ENCODE assay signal across 8 cellular contexts in genomic region chr9:21434202-21435014, GRCh38. TPM values are rescaled to one million over a fixed set of nuclear protein-coding genes. Genes with fewer than 3 reads are reported as not detected.
DNase-seq lines count a peak whose midpoint lies in the region; ATAC-seq, FAIRE-seq and TF ChIP-seq lines count a peak whose summit lies in the region.

No MANE protein-coding gene starts in this region.

- no peak overlapping the region for H3K4me3 ChIP-seq in Panc1 (ENCODE audit: low read depth in 2 of 2, low read length in 2 of 2)
- no peak overlapping the region for H3K4me3 ChIP-seq in breast epithelium
- H3K4me3 ChIP-seq in mesendoderm (ENCODE audit: low read length), result no peak overlapping the region
- H3K4me3 ChIP-seq in coronary artery, result no peak overlapping the region

- H3K9me3 ChIP-seq in Panc1 (ENCODE audit: control insufficient read depth, insufficient read depth, low read depth, low read length) (no peaks in the 10 kb centered on the region), breast epithelium (no peaks in the 10 kb centered on the region)

- no peak overlapping the region for H4K8ac ChIP-seq in mesendoderm (ENCODE audit: low read depth, low read length)

- no peak overlapping the region for H3K23ac ChIP-seq in mesendoderm (ENCODE audit: low read length)

- H3K79me2 ChIP-seq in mesendoderm (ENCODE audit: control insufficient read depth, insufficient read depth, low read length), result no peaks in the 10 kb centered on the region

- H3K27me3 ChIP-seq in Panc1 (ENCODE audit: control insufficient read depth, insufficient read depth, low read length) (no peaks in the 10 kb centered on the region), breast epithelium (no peaks in the 10 kb centered on the region), mesendoderm (ENCODE audit: insufficient read depth, low read length, poor library complexity) (no peaks in the 10 kb centered on the region)

- H3K18ac ChIP-seq in mesendoderm (ENCODE audit: low read length), result no peak overlapping the region

- intact Hi-C loops in Panc1 (cut with micrococcal nuclease; ENCODE audit: unreplicated experiment) (no loop called here), breast epithelium (cut with DNase I; ENCODE audit: low total_unique reads) (no loop called here)

- DNase-seq in D721Med (ENCODE audit: insufficient read length, low spot score), result no peak
- peak; percentile 53 for DNase-seq in HEK293T (ENCODE audit: extremely low spot score)
- no peak for DNase-seq in Panc1 (ENCODE audit: low read depth, low spot score)
- peak in 1 of 2 donors; percentile 20 for DNase-seq in breast epithelium (ENCODE audit: low spot score in 2 of 2)
- DNase-seq in mesendoderm, result peak; percentile 66
- DNase-seq in coronary artery (ENCODE audit: low spot score), result no peak

- no peaks in the 10 kb centered on the region for H3K79me1 ChIP-seq in mesendoderm (ENCODE audit: low read length)

- no peak overlapping the region for H2BK15ac ChIP-seq in mesendoderm (replicated peaks; ENCODE audit: low read depth)

- TF ChIP-seq CTCF in D721Med (IDR thresholded peaks at IDR 0.05; ENCODE audit: insufficient read depth, missing control alignments), result peak; percentile 76
- peak; percentile 32; the same call in 1 of the 2 replicates for TF ChIP-seq CTCF in Panc1 (IDR thresholded peaks at IDR 0.05)
- TF ChIP-seq CTCF in breast epithelium (IDR thresholded peaks at IDR 0.05), result peak in 2 of 3 donors; percentile 20 to 34
- TF ChIP-seq CTCF in coronary artery (IDR thresholded peaks at IDR 0.05), result no peak

- H3K56ac ChIP-seq in mesendoderm (ENCODE audit: low read length), result no peak overlapping the region

- H3K4me1 ChIP-seq in Panc1 (ENCODE audit: control insufficient read depth, insufficient read depth, low read length), result no peaks in the 10 kb centered on the region
- H3K4me1 ChIP-seq in breast epithelium, result no peaks in the 10 kb centered on the region
- no peaks in the 10 kb centered on the region for H3K4me1 ChIP-seq in mesendoderm (ENCODE audit: control insufficient read depth, low read depth, low read length)

- H3K27ac ChIP-seq in Panc1 (ENCODE audit: low read length), result no peak overlapping the region
- no peak overlapping the region for H3K27ac ChIP-seq in breast epithelium
- no peak overlapping the region for H3K27ac ChIP-seq in mesendoderm (ENCODE audit: low read depth, low read length)
- H3K27ac ChIP-seq in coronary artery, result no peak overlapping the region

- CTCF ChIA-PET in HEK293T (lab: Yijun Ruan, JAX), result interaction anchor here (0.5 to 1.2 kb wide), 12 partner anchors 8 to 280 kb away, joined by 3 to 5 read pairs (median 4); no protein-coding TSS in a partner anchor
- CTCF ChIA-PET in Panc1 (lab: Charles Lee), result interaction anchor here (0.6 kb wide), 1 partner anchor 1110 kb away, joined by 3 read pairs; no protein-coding TSS in a partner anchor

- no TSS peak for BruUV-seq in Panc1 (replicated peaks; lab: Mats Ljungman, UMichigan)

- no peak overlapping the region for H4K5ac ChIP-seq in mesendoderm (ENCODE audit: low read length)

- no peak for ATAC-seq in Panc1
- ATAC-seq in HG03095 (IDR thresholded peaks at IDR 0.05; ENCODE audit: unreplicated experiment), result no peak
- no peak for ATAC-seq in GM21447 (IDR thresholded peaks at IDR 0.05; ENCODE audit: unreplicated experiment)

- POLR2A ChIA-PET in HEK293T (lab: Yijun Ruan, JAX) (no interaction called here), Panc1 (lab: Charles Lee) (interaction anchor here (0.6 kb wide), 1 partner anchor 1680 kb away, joined by 8 read pairs; no protein-coding TSS in a partner anchor)

- H2BK5ac ChIP-seq in mesendoderm (ENCODE audit: low read length), result no peak overlapping the region

- no peak for FAIRE-seq in D721Med (lab: Jason Lieb, UNC)

- no peak overlapping the region for H3K4me2 ChIP-seq in mesendoderm (ENCODE audit: low read length)

- H3K36me3 ChIP-seq in Panc1 (ENCODE audit: control insufficient read depth, insufficient read depth, low read length) (no peaks in the 10 kb centered on the region), breast epithelium (no peaks in the 10 kb centered on the region), mesendoderm (ENCODE audit: control insufficient read depth, insufficient read depth, low read length) (no peaks in the 10 kb centered on the region)

- H3K4ac ChIP-seq in mesendoderm (ENCODE audit: low read depth, low read length), result no peak overlapping the region

- in situ Hi-C loops in Panc1 (cut with HindIII; ENCODE audit: low pct_unique_long_range_greater_than_20kb, low sequenced_read_pairs), result no loop called here

- no CpG with 5 or more reads among the region's 9 CpGs for WGBS in mesendoderm (ENCODE audit: extremely low coverage, insufficient coverage, low lambda C conversion rate)

- no peak overlapping the region for H2BK120ac ChIP-seq in mesendoderm (ENCODE audit: low read depth, low read length)

- TF ChIP-seq POLR2A in breast epithelium (IDR thresholded peaks at IDR 0.05), result no peak

- no peak overlapping the region for H2AK5ac ChIP-seq in mesendoderm (ENCODE audit: low read length)

- no peak overlapping the region for H3K9ac ChIP-seq in mesendoderm (ENCODE audit: low read length)

TF ChIP-seq in HEK293T, 16 proteins besides CTCF, POLR2A, EP300 and RAD21:
- TF ChIP-seq CTBP1 (IDR thresholded peaks at IDR 0.05; ENCODE audit: borderline replicate concordance) (no peak), SP1 (IDR thresholded peaks at IDR 0.05) (no peak), ZNF384 (IDR thresholded peaks at IDR 0.05) (no peak), L3MBTL2 (conservative IDR thresholded peaks at IDR 0.05) (no peak), BHLHE40 (IDR thresholded peaks at IDR 0.05; ENCODE audit: borderline replicate concordance) (no peak), PKNOX1 (IDR thresholded peaks at IDR 0.05) (no peak), SUZ12 (IDR thresholded peaks at IDR 0.05) (no peak), FOXM1 (IDR thresholded peaks at IDR 0.05; ENCODE audit: borderline replicate concordance) (no peak), ELF4 (IDR thresholded peaks at IDR 0.05) (no peak), TARDBP (IDR thresholded peaks at IDR 0.05) (no peak), NFRKB (IDR thresholded peaks at IDR 0.05) (no peak)
TF ChIP-seq in HEK293T: peak in this region for 0.

RNA-seq across cellular contexts. Expression of gene IFNA1, which starts 5.8 kb away (rescaled TPM):
- total RNA-seq in Panc1 (2021; ENCODE audit: unreplicated experiment) (not detected), breast epithelium (not detected)
- not detected for polyA plus RNA-seq in Panc1 (2012; ENCODE audit: insufficient read length)
- polyA plus RNA-seq in mesendoderm (2013, experiment 1 of 2), result not detected
- polyA plus RNA-seq in mesendoderm (2013, experiment 2 of 2), result not detected

RNA-seq across cellular contexts. Expression of gene IFNA8, which starts 25.5 kb away (rescaled TPM):
- total RNA-seq in Panc1 (2021; ENCODE audit: unreplicated experiment), result not detected
- not detected for polyA plus RNA-seq in Panc1 (2012; ENCODE audit: insufficient read length)
- total RNA-seq in breast epithelium, result not detected
- not detected for polyA plus RNA-seq in mesendoderm (2013, experiment 1 of 2)
- polyA plus RNA-seq in mesendoderm (2013, experiment 2 of 2), result not detected

RNA-seq across cellular contexts. Expression of gene IFNE, which starts 47.7 kb away (rescaled TPM):
- total RNA-seq in Panc1 (2021; ENCODE audit: unreplicated experiment) (0.44 TPM), breast epithelium (1 to 10 TPM in 1 of 3 donors, under 1 TPM in 1, not detected in 1; 0.33 to 1.0 TPM)
- polyA plus RNA-seq in Panc1 (2012; ENCODE audit: insufficient read length), result not detected
- polyA plus RNA-seq in mesendoderm (2013, experiment 1 of 2), result 0.07 TPM
- polyA plus RNA-seq in mesendoderm (2013, experiment 2 of 2), result 0.06 TPM

RNA-seq across cellular contexts. Expression of gene IFNA2, which starts 49.2 kb away (rescaled TPM):
- total RNA-seq in Panc1 (2021; ENCODE audit: unreplicated experiment) (not detected), breast epithelium (not detected)
- not detected for polyA plus RNA-seq in Panc1 (2012; ENCODE audit: insufficient read length)
- polyA plus RNA-seq in mesendoderm (2013, experiment 1 of 2), result not detected
- not detected for polyA plus RNA-seq in mesendoderm (2013, experiment 2 of 2)

Comparison
In these comparisons a context has a peak if more than half of its experiments do, and no peak if none do; other contexts are left out.
1. DNase-seq: peak in HEK293T (single experiment) and mesendoderm (single experiment); none in D721Med (single experiment), Panc1 (single experiment) and coronary artery (single experiment).